Comparison of ENCODE assay signal across 9 cellular contexts in genomic region chr21:45749974-45750373, GRCh38.
"Had no signal": no experiment of that assay in that cellular context is flagged by ENCODE, and none has a peak within 500 bp of the region (broad histone marks: within the 10 kb centered on the region; RNA-seq: fewer than 3 reads in every experiment).

No MANE protein-coding gene starts in this region.

- H3K4me3 Mint-ChIP-seq: HFFc6 had no signal

- H3K27ac Mint-ChIP-seq: HFFc6 had no signal

- H3K4me3 ChIP-seq: GM23248, HAP-1 had no signal

- DNase-seq: GM23248, GOT3, H7, HFFc6 had no signal

- H3K4me1 Mint-ChIP-seq: IgD-negative memory B cell had no signal

- H3K9me3 ChIP-seq: HAP-1 had no signal

- H3K27me3 Mint-ChIP-seq: IgD-negative memory B cell had no signal

- H3K27ac ChIP-seq: GM23248, HL-60 had no signal

- H3K4me1 ChIP-seq: HAP-1 had no signal

- H3K36me3 ChIP-seq: HAP-1 had no signal

- ATAC-seq: HCT116, HepG2 had no signal
